In genomic region chr12:6970096-6970527, GRCh38 we compare ENCODE assay signal across 7 cellular contexts. TPM values are rescaled to one million over a fixed set of nuclear protein-coding genes. Genes with fewer than 3 reads are reported as not detected.
A peak's percentile ranks its signal among the peaks of the same experiment; 100 is the strongest.
DNase-seq lines count a peak whose midpoint lies in the region; FAIRE-seq and TF ChIP-seq lines count a peak whose summit lies in the region.
"Had no signal": no experiment of that assay in that cellular context is flagged by ENCODE, and none has a peak within 500 bp of the region (broad histone marks: within the 10 kb centered on the region; RNA-seq: fewer than 3 reads in every experiment).

No MANE protein-coding gene starts in this region.

- H3K4me1 ChIP-seq in endocrine pancreas (ENCODE audit: control insufficient read depth, insufficient read depth, low read length) (peaks cover 7% of the 10 kb centered on the region), skeletal muscle satellite cell (ENCODE audit: control insufficient read depth, insufficient read depth, low read length) (peaks cover 15% of the 10 kb centered on the region)

- no peaks in the 10 kb centered on the region for H3K27me3 ChIP-seq in endocrine pancreas (ENCODE audit: control insufficient read depth, insufficient read depth, low read length)
- H3K27me3 ChIP-seq in skeletal muscle satellite cell (ENCODE audit: control insufficient read depth, insufficient read depth, low read length), result no peaks in the 10 kb centered on the region

- H3K9me3 ChIP-seq in endocrine pancreas (ENCODE audit: control insufficient read depth, low read length) (no peaks in the 10 kb centered on the region), skeletal muscle satellite cell (replicated peaks; ENCODE audit: low read length) (no peaks in the 10 kb centered on the region)

- TF ChIP-seq CTCF in GM12864 (IDR thresholded peaks at IDR 0.05; ENCODE audit: low read depth, low read length, missing control alignments), result no peak

- DNase-seq in GM12864 (ENCODE audit: low read depth), result no peak
- DNase-seq in HTR-8/SVneo (ENCODE audit: insufficient read length, low spot score), result no peak
- DNase-seq in NCI-H1417 treated with DMSO at 0.1 percent for 48 hours (lab: John Stamatoyannopoulos, UW), result no peak
- no peak for DNase-seq in occipital lobe (lab: John Stamatoyannopoulos, UW)

- H3K4me3 ChIP-seq in GM12864 (ENCODE audit: low read depth, low read length) (peak overlapping the region; percentile 73), endocrine pancreas (ENCODE audit: control insufficient read depth, insufficient read depth, low read length) (peak overlapping the region; percentile 36), skeletal muscle satellite cell (ENCODE audit: low read length) (peak overlapping the region; percentile 91)

- peaks cover 3% of the 10 kb centered on the region for H3K36me3 ChIP-seq in endocrine pancreas (ENCODE audit: control insufficient read depth, insufficient read depth, low read length)
- H3K36me3 ChIP-seq in skeletal muscle satellite cell (ENCODE audit: insufficient read depth, low read length), result peaks cover 57% of the 10 kb centered on the region

- peak overlapping the region; percentile 96 for H3K4me2 ChIP-seq in skeletal muscle satellite cell (ENCODE audit: low read length)

- H3K9ac ChIP-seq in endocrine pancreas (ENCODE audit: control insufficient read depth, insufficient read depth, low read length), result peak overlapping the region; percentile 73
- H3K9ac ChIP-seq in skeletal muscle satellite cell (ENCODE audit: low read depth, low read length), result peak overlapping the region; percentile 97

- peak; percentile 42 for FAIRE-seq in HTR-8/SVneo (lab: Jason Lieb, UNC)

RNA-seq across cellular contexts. Expression of gene PHB2, which starts 0.4 kb away (rescaled TPM):
- total RNA-seq in skeletal muscle satellite cell (2012; rRNA removed), result 225 and 243 TPM in 2 replicates
- total RNA-seq in occipital lobe, result 102 TPM

RNA-seq across cellular contexts. Expression of gene EMG1, which starts 0.6 kb away (rescaled TPM):
- 54.6 and 54.8 TPM in 2 replicates for total RNA-seq in skeletal muscle satellite cell (2012; rRNA removed)
- 26.0 TPM for total RNA-seq in occipital lobe

RNA-seq across cellular contexts. Expression of gene PTPN6, which starts 19.0 kb away (rescaled TPM):
- not detected in 2 replicates for total RNA-seq in skeletal muscle satellite cell (2012; rRNA removed)
- 3.1 TPM for total RNA-seq in occipital lobe
- total RNA-seq: SK-MEL-5 had no signal

RNA-seq across cellular contexts. Expression of gene C12orf57, which starts 26.3 kb away (rescaled TPM):
- 42.4 and 42.6 TPM in 2 replicates for total RNA-seq in skeletal muscle satellite cell (2012; rRNA removed)
- total RNA-seq in occipital lobe, result 243 TPM

RNA-seq across cellular contexts. Expression of gene RNU7-1, which starts 26.5 kb away (rescaled TPM):
- total RNA-seq in skeletal muscle satellite cell (2012; rRNA removed), result not detected in 2 replicates
- total RNA-seq in occipital lobe, result not detected
- total RNA-seq: SK-MEL-5 had no signal

Comparison
In these comparisons a context has a peak if more than half of its experiments do, and no peak if none do; other contexts are left out.
1. H3K4me3 ChIP-seq: peak in every context shown above with its lines; median percentile 91 in skeletal muscle satellite cell; 73 in GM12864; 36 in endocrine pancreas.